Comparison of ENCODE assay signal across 16 cellular contexts in the genomic region with DNA sequence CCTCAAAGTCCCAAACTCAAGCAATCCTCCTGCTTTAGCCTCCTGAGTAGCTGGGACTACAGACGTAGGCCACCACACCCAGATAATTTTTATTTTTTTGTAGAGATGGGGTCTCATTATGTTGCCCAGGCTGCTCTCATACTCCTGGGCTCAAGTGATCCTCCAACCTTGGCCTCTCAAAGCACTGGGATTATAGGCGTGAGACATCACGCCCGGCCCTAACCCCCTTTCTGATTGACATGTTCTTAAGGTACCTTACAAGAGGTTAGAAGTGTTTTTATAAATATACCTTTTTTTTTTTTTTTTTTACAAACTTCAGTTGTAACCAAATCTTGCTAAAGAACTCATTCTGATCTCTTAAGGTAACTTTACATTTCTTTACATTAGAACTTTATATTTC.
"Had no signal": no experiment of that assay in that cellular context is flagged by ENCODE, and none has a peak within 500 bp of the region (broad histone marks: within the 10 kb centered on the region; RNA-seq: fewer than 3 reads in every experiment).

No MANE protein-coding gene starts in this region.

- DNase-seq: activated naive CD8-positive, alpha-beta T cell treated with anti-CD3 and anti-CD28 coated beads, Interleukin-2, amount 10 ng/mL, durations not matched to agents 7 days and 5 days; activated T-cell treated with anti-CD3 and anti-CD28 coated beads, Interleukin-2, amount 50 U/mL, for 24 hours; amygdala; colonic mucosa; dorsolateral prefrontal cortex; heart left ventricle; left colon; mucosa of descending colon; occipital lobe; right lobe of liver; stimulated activated naive CD4-positive, alpha-beta T cell; T-cell had no signal

- H3K4me1 ChIP-seq: colonic mucosa, right lobe of liver had no signal

- H3K9me3 Mint-ChIP-seq: activated naive CD8-positive, alpha-beta T cell treated with anti-CD3 and anti-CD28 coated beads, Interleukin-2, amount 10 ng/mL, durations not matched to agents 7 days and 5 days; activated T-cell treated with anti-CD3 and anti-CD28 coated beads, Interleukin-2, amount 50 U/mL, for 24 hours; neural crest cell; T-cell had no signal

- H3K27ac Mint-ChIP-seq: activated naive CD8-positive, alpha-beta T cell treated with anti-CD3 and anti-CD28 coated beads, Interleukin-2, amount 10 ng/mL, durations not matched to agents 7 days and 5 days; activated T-cell treated with anti-CD3 and anti-CD28 coated beads, Interleukin-2, amount 50 U/mL, for 24 hours; T-cell; WTC11 had no signal

- H3K27me3 ChIP-seq: colonic mucosa, dorsolateral prefrontal cortex, heart left ventricle, right lobe of liver had no signal

- ATAC-seq: T-cell, WTC11 had no signal

- H3K4me3 Mint-ChIP-seq: activated naive CD8-positive, alpha-beta T cell treated with anti-CD3 and anti-CD28 coated beads, Interleukin-2, amount 10 ng/mL, durations not matched to agents 7 days and 5 days; activated T-cell treated with anti-CD3 and anti-CD28 coated beads, Interleukin-2, amount 50 U/mL, for 24 hours; neural crest cell; T-cell; WTC11 had no signal

- H3K4me3 ChIP-seq: colonic mucosa, dorsolateral prefrontal cortex, heart left ventricle, mucosa of descending colon, right lobe of liver, skin epidermis, thoracic aorta had no signal

- H3K9me3 ChIP-seq: colonic mucosa, heart left ventricle, mucosa of descending colon, right lobe of liver, thoracic aorta had no signal

- H3K27ac ChIP-seq: colonic mucosa, heart left ventricle, right lobe of liver, thoracic aorta had no signal

- H3K36me3 ChIP-seq: colonic mucosa, heart left ventricle, right lobe of liver, thoracic aorta had no signal

- H3K27me3 Mint-ChIP-seq: activated naive CD8-positive, alpha-beta T cell treated with anti-CD3 and anti-CD28 coated beads, Interleukin-2, amount 10 ng/mL, durations not matched to agents 7 days and 5 days; activated T-cell treated with anti-CD3 and anti-CD28 coated beads, Interleukin-2, amount 50 U/mL, for 24 hours; T-cell had no signal

- H3K36me3 Mint-ChIP-seq: activated naive CD8-positive, alpha-beta T cell treated with anti-CD3 and anti-CD28 coated beads, Interleukin-2, amount 10 ng/mL, durations not matched to agents 7 days and 5 days; T-cell; WTC11 had no signal

- H3K4me1 Mint-ChIP-seq: neural crest cell, WTC11 had no signal
